ENCODE assay signal across 12 cellular contexts in genomic region chr6:88167625-88167937, GRCh38. TPM values are rescaled to one million over a fixed set of nuclear protein-coding genes. Genes with fewer than 3 reads are reported as not detected.
A peak's percentile ranks its signal among the peaks of the same experiment; 100 is the strongest.
DNase-seq lines count a peak whose midpoint lies in the region; ATAC-seq and TF ChIP-seq lines count a peak whose summit lies in the region.
"Had no signal": no experiment of that assay in that cellular context is flagged by ENCODE, and none has a peak within 500 bp of the region (broad histone marks: within the 10 kb centered on the region; RNA-seq: fewer than 3 reads in every experiment).

No MANE protein-coding gene starts in this region.

- intact Hi-C loops in activated B cell treated with CpG ODN at 0.5 μM for 24 hours (cut with micrococcal nuclease) = loop anchor here (1.0 to 10.0 kb wide), 7 partner anchors 11 to 693 kb away; partner anchors contain the start of genes RARS2 and SLC35A1

- H3K27me3 Mint-ChIP-seq in T-helper 1 cell treated with Interleukin-12 subunit alpha and Interleukin-12 subunit beta and Interleukin-4 antibody, amounts not matched to agents 30 μg/mL and 1 μg/mL, for 36 hours (ENCODE audit: low read depth) = peaks cover 73% of the 10 kb centered on the region
- peaks cover 15% of the 10 kb centered on the region for H3K27me3 Mint-ChIP-seq in activated B cell treated with CpG ODN at 0.5 μM for 24 hours
- no peaks in the 10 kb centered on the region for H3K27me3 Mint-ChIP-seq in stimulated activated memory B cell treated with anti-CD40 and anti-IgM and Interleukin-4, amounts not matched to agents 10 μg/mL and 1 μg/mL and 100 μg/mL, for 72 hours

- DNase-seq in T-helper 1 cell (no peak), activated B cell treated with CpG ODN at 0.5 μM for 24 hours (no peak), GM20000 (ENCODE audit: low spot score) (no peak), SHP77 (lab: John Stamatoyannopoulos, UW) (no peak)
- DNase-seq: SW 1271 had no signal

- CTCF ChIA-PET in activated B cell treated with CpG ODN at 0.5 μM for 24 hours (lab: Charles Lee) = interaction anchor here (1.4 kb wide), 1 partner anchor 70 kb away, joined by 3 read pairs; no protein-coding TSS in a partner anchor

- ATAC-seq in activated B cell treated with CpG ODN at 0.5 μM for 24 hours (ENCODE audit: low read depth) (no peak), esophagus mucosa (no peak)
- ATAC-seq in stimulated activated memory B cell treated with anti-CD40 and anti-IgM and Interleukin-4, amounts not matched to agents 10 μg/mL and 1 μg/mL and 100 μg/mL, for 72 hours = no peak
- ATAC-seq: left lobe of liver had no signal

- peaks cover 10% of the 10 kb centered on the region for H3K4me1 Mint-ChIP-seq in T-helper 1 cell treated with Interleukin-12 subunit alpha and Interleukin-12 subunit beta and Interleukin-4 antibody, amounts not matched to agents 30 μg/mL and 1 μg/mL, for 36 hours (ENCODE audit: low read depth)
- peaks cover 34% of the 10 kb centered on the region for H3K4me1 Mint-ChIP-seq in activated B cell treated with CpG ODN at 0.5 μM for 24 hours
- H3K4me1 Mint-ChIP-seq in stimulated activated memory B cell treated with anti-CD40 and anti-IgM and Interleukin-4, amounts not matched to agents 10 μg/mL and 1 μg/mL and 100 μg/mL, for 72 hours = peaks cover 35% of the 10 kb centered on the region

- H3K4me3 Mint-ChIP-seq in T-helper 1 cell treated with Interleukin-12 subunit alpha and Interleukin-12 subunit beta and Interleukin-4 antibody, amounts not matched to agents 30 μg/mL and 1 μg/mL, for 36 hours = peak overlapping the region; percentile 25
- H3K4me3 Mint-ChIP-seq in activated B cell treated with CpG ODN at 0.5 μM for 24 hours = peak overlapping the region; percentile 85
- peak overlapping the region; percentile 88 for H3K4me3 Mint-ChIP-seq in stimulated activated memory B cell treated with anti-CD40 and anti-IgM and Interleukin-4, amounts not matched to agents 10 μg/mL and 1 μg/mL and 100 μg/mL, for 72 hours

- peaks cover 3% of the 10 kb centered on the region for H3K36me3 Mint-ChIP-seq in T-helper 1 cell treated with Interleukin-12 subunit alpha and Interleukin-12 subunit beta and Interleukin-4 antibody, amounts not matched to agents 30 μg/mL and 1 μg/mL, for 36 hours (ENCODE audit: low read depth)
- peaks cover 4% of the 10 kb centered on the region for H3K36me3 Mint-ChIP-seq in activated B cell treated with CpG ODN at 0.5 μM for 24 hours (ENCODE audit: low read depth)
- H3K36me3 Mint-ChIP-seq in stimulated activated memory B cell treated with anti-CD40 and anti-IgM and Interleukin-4, amounts not matched to agents 10 μg/mL and 1 μg/mL and 100 μg/mL, for 72 hours = no peaks in the 10 kb centered on the region

- no peak overlapping the region for H3K27ac Mint-ChIP-seq in T-helper 1 cell treated with Interleukin-12 subunit alpha and Interleukin-12 subunit beta and Interleukin-4 antibody, amounts not matched to agents 30 μg/mL and 1 μg/mL, for 36 hours
- H3K27ac Mint-ChIP-seq in activated B cell treated with CpG ODN at 0.5 μM for 24 hours = peak overlapping the region; percentile 84
- H3K27ac Mint-ChIP-seq in stimulated activated memory B cell treated with anti-CD40 and anti-IgM and Interleukin-4, amounts not matched to agents 10 μg/mL and 1 μg/mL and 100 μg/mL, for 72 hours = peak overlapping the region; percentile 98

- POLR2A ChIA-PET in activated B cell treated with CpG ODN at 0.5 μM for 24 hours (lab: Charles Lee) = interaction anchor here (0.6 to 4.2 kb wide), 4 partner anchors 13 to 914 kb away, joined by 3 to 28 read pairs (median 4); no protein-coding TSS in a partner anchor

- TF ChIP-seq CTCF in activated B cell treated with CpG ODN at 0.5 μM for 24 hours (IDR thresholded peaks at IDR 0.05) (no peak), GM20000 (IDR thresholded peaks at IDR 0.05; ENCODE audit: extremely low read depth, missing control alignments) (no peak)

- peak overlapping the region; percentile 62 for H3K4me3 ChIP-seq in iPS-11a (ENCODE audit: low read depth, low read length)

- no peaks in the 10 kb centered on the region for H3K9me3 Mint-ChIP-seq in T-helper 1 cell treated with Interleukin-12 subunit alpha and Interleukin-12 subunit beta and Interleukin-4 antibody, amounts not matched to agents 30 μg/mL and 1 μg/mL, for 36 hours
- no peaks in the 10 kb centered on the region for H3K9me3 Mint-ChIP-seq in activated B cell treated with CpG ODN at 0.5 μM for 24 hours
- no peaks in the 10 kb centered on the region for H3K9me3 Mint-ChIP-seq in stimulated activated memory B cell treated with anti-CD40 and anti-IgM and Interleukin-4, amounts not matched to agents 10 μg/mL and 1 μg/mL and 100 μg/mL, for 72 hours

RNA-seq across cellular contexts. Expression of gene CNR1, which starts 1.4 kb away (rescaled TPM):
- total RNA-seq in activated B cell treated with CpG ODN at 0.5 μM for 24 hours = 2.7 and 4.4 TPM in 2 replicates
- total RNA-seq in esophagus mucosa = 0.72 TPM
- total RNA-seq: LHCN-M2, NCI-H460 had no signal

Comparison
In these comparisons a context has a peak if more than half of its experiments do, and no peak if none do; other contexts are left out.
1. H3K4me3 Mint-ChIP-seq: peak in every context shown above with its lines; median percentile 88 in stimulated activated memory B cell treated with anti-CD40 and anti-IgM and Interleukin-4, amounts not matched to agents 10 μg/mL and 1 μg/mL and 100 μg/mL, for 72 hours; 85 in activated B cell treated with CpG ODN at 0.5 μM for 24 hours; 25 in T-helper 1 cell treated with Interleukin-12 subunit alpha and Interleukin-12 subunit beta and Interleukin-4 antibody, amounts not matched to agents 30 μg/mL and 1 μg/mL, for 36 hours.